Comparison of ENCODE assay signal across 33 cellular contexts in the genomic region with DNA sequence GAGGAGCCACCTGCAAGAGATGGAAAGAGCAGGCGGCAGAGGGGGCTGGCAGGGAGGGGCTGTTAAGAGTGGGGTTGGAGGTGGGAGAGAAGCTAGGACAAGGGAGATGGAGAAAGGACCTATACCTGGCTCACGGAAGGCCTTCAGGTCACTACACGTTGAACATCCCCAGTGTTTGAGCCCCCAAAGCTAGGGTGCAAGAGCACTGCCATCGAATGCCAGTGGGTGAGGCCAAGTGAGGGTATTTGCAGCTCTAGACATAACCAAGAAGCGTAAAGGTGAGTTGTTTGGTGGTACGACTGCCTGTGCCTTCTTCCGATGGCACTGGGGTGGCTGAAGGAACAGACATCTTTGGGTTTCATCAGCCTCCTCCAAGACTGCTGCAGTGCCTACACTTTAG. TPM values are rescaled to one million over a fixed set of nuclear protein-coding genes. Genes with fewer than 3 reads are reported as not detected.
DNase-seq lines count a peak whose midpoint lies in the region; ATAC-seq and TF ChIP-seq lines count a peak whose summit lies in the region.
"Had no signal": no experiment of that assay in that cellular context is flagged by ENCODE, and none has a peak within 500 bp of the region (broad histone marks: within the 10 kb centered on the region; RNA-seq: fewer than 3 reads in every experiment).

No MANE protein-coding gene starts in this region.

- H3K27me3 Mint-ChIP-seq in dendritic cell treated with granulocyte-macrophage colony-stimulating factor and Interleukin-4, amounts not matched to agents 40 ng/mL and 50 ng/mL, for 4 days: peaks cover 43% of the 10 kb centered on the region
- H3K27me3 Mint-ChIP-seq: activated naive CD8-positive, alpha-beta T cell had no signal

- no peaks in the 10 kb centered on the region for H3K9me3 ChIP-seq in MM.1S (replicated peaks; ENCODE audit: insufficient read depth, low read length)
- no peaks in the 10 kb centered on the region for H3K9me3 ChIP-seq in ovary
- H3K9me3 ChIP-seq: mucosa of descending colon, testis had no signal

- TF ChIP-seq CTCF in MM.1S (IDR thresholded peaks at IDR 0.05; ENCODE audit: low read length) (no peak), ovary (IDR thresholded peaks at IDR 0.05) (no peak)

- H3K27ac Mint-ChIP-seq in dendritic cell treated with granulocyte-macrophage colony-stimulating factor and Interleukin-4, amounts not matched to agents 40 ng/mL and 50 ng/mL, for 4 days: peak overlapping the region; percentile 10
- H3K27ac Mint-ChIP-seq: activated naive CD8-positive, alpha-beta T cell; CD4-positive, alpha-beta memory T cell; progenitor cell of endocrine pancreas; WTC11 had no signal

- intact Hi-C loops in dendritic cell treated with granulocyte-macrophage colony-stimulating factor and Interleukin-4, amounts not matched to agents 40 ng/mL and 50 ng/mL, for 4 days (cut with micrococcal nuclease): loop anchor here (5.0 kb wide), 1 partner anchor 43 kb away; no protein-coding TSS in a partner anchor
- intact Hi-C loops in ovary (cut with DNase I): no loop called here

- H3K9me3 Mint-ChIP-seq in dendritic cell treated with granulocyte-macrophage colony-stimulating factor and Interleukin-4, amounts not matched to agents 40 ng/mL and 50 ng/mL, for 4 days: no peaks in the 10 kb centered on the region
- H3K9me3 Mint-ChIP-seq: CD4-positive, alpha-beta memory T cell; WTC11 had no signal

- no peaks in the 10 kb centered on the region for H3K36me3 ChIP-seq in MM.1S (replicated peaks; ENCODE audit: insufficient read depth, low read length)
- no peaks in the 10 kb centered on the region for H3K36me3 ChIP-seq in ovary

- TF ChIP-seq POLR2A in ovary (IDR thresholded peaks at IDR 0.05): no peak

- peaks cover 44% of the 10 kb centered on the region for H3F3A ChIP-seq in MM.1S (ENCODE audit: insufficient read depth, low read length)

- H3K27ac ChIP-seq in MM.1S (ENCODE audit: low read length): peak overlapping the region; percentile 98; the same call in 1 of the 2 replicates
- peak overlapping the region; percentile 31 to 60 for H3K27ac ChIP-seq in ovary
- H3K27ac ChIP-seq in temporal lobe (ENCODE audit: low read depth, low read length): peak overlapping the region; percentile 29
- H3K27ac ChIP-seq: hepatocyte, PC-9, testis had no signal

- H4K20me1 ChIP-seq in MM.1S (ENCODE audit: insufficient read depth, low read length): no peaks in the 10 kb centered on the region

- H3K9ac ChIP-seq in MM.1S (ENCODE audit: low read length): no peak overlapping the region

- no peak overlapping the region for H3K4me2 ChIP-seq in MM.1S (ENCODE audit: low read depth, low read length)
- H3K4me2 ChIP-seq: hepatocyte, PC-9 had no signal

- H3K36me3 Mint-ChIP-seq in dendritic cell treated with granulocyte-macrophage colony-stimulating factor and Interleukin-4, amounts not matched to agents 40 ng/mL and 50 ng/mL, for 4 days (ENCODE audit: low read depth): no peaks in the 10 kb centered on the region
- H3K36me3 Mint-ChIP-seq: activated naive CD8-positive, alpha-beta T cell; CD4-positive, alpha-beta memory T cell; WTC11 had no signal

- TF ChIP-seq EP300 in ovary (IDR thresholded peaks at IDR 0.05): no peak

- no peak overlapping the region for H2AFZ ChIP-seq in MM.1S (ENCODE audit: low read length)
- H2AFZ ChIP-seq: hepatocyte, PC-9 had no signal

- no peaks in the 10 kb centered on the region for H3K79me2 ChIP-seq in MM.1S (ENCODE audit: low read length)
- H3K79me2 ChIP-seq: hepatocyte had no signal

- H3K27me3 ChIP-seq in MM.1S (replicated peaks; ENCODE audit: insufficient read depth, low read length): no peaks in the 10 kb centered on the region
- H3K27me3 ChIP-seq in ovary: no peaks in the 10 kb centered on the region
- H3K27me3 ChIP-seq: hepatocyte, testis had no signal

- no peak for ATAC-seq in GM21526 (IDR thresholded peaks at IDR 0.05; ENCODE audit: low FRiP score, unreplicated experiment)
- ATAC-seq: K562, left ventricle myocardium superior, mucosa of descending colon, WTC11 had no signal

- peaks cover 71% of the 10 kb centered on the region for H3K4me1 Mint-ChIP-seq in dendritic cell treated with granulocyte-macrophage colony-stimulating factor and Interleukin-4, amounts not matched to agents 40 ng/mL and 50 ng/mL, for 4 days (ENCODE audit: low read depth)

- no peaks in the 10 kb centered on the region for H3K9me2 ChIP-seq in MM.1S (replicated peaks; ENCODE audit: insufficient read depth, low read length)

- H3K4me1 ChIP-seq in MM.1S (ENCODE audit: low read length): peaks cover 83% of the 10 kb centered on the region
- peaks cover 35% of the 10 kb centered on the region for H3K4me1 ChIP-seq in ovary (ENCODE audit: insufficient read depth)

- no peak overlapping the region for H3K4me3 Mint-ChIP-seq in dendritic cell treated with granulocyte-macrophage colony-stimulating factor and Interleukin-4, amounts not matched to agents 40 ng/mL and 50 ng/mL, for 4 days
- H3K4me3 Mint-ChIP-seq: activated naive CD8-positive, alpha-beta T cell; CD4-positive, alpha-beta memory T cell; WTC11 had no signal

- no peak overlapping the region for H3K4me3 ChIP-seq in MM.1S (ENCODE audit: low read length)
- no peak overlapping the region for H3K4me3 ChIP-seq in ovary
- H3K4me3 ChIP-seq: hepatocyte, K562, mucosa of descending colon, PC-9, testis had no signal

- no peak for DNase-seq in MM.1S
- DNase-seq in ovary: no peak
- DNase-seq in GF-D8 (lab: John Stamatoyannopoulos, UW): no peak
- DNase-seq in activated T-cell treated with anti-CD3 and anti-CD28 coated beads, Interleukin-2, amount 50 U/mL, for 1 hour: no peak
- DNase-seq: activated CD4-positive, alpha-beta T cell treated with anti-CD3 and anti-CD28 coated beads, Interleukin-2, amount 50 U/mL, for 4 hours; CD4-positive, alpha-beta memory T cell; cerebellar nuclear complex; DMS153; erythroblast; foreskin fibroblast; mucosa of descending colon; NCI-H1436; NCI-H2107; NCI-H446 treated with DMSO at 0.1 percent for 48 hours; PC-9; SHP77 treated with DMSO at 0.1 percent for 48 hours; small intestine; stimulated activated CD4-positive, alpha-beta T cell treated with anti-CD3 and anti-CD28 coated beads, Interleukin-2, amount 100 ng/mL, for 24 hours; SW 1271 had no signal

- 79 to 94% (median 91%) methylated on average over 7 of the region's 7 CpGs for WGBS in ovary, 3 donors

RNA-seq across cellular contexts. Expression of a gene that starts 17.0 kb away (rescaled TPM):
- 100 to 1,000 TPM in 6 of 7 donors, 10 to 100 TPM in 1; 95.4 to 299 (median 170) TPM for total RNA-seq in ovary
- polyA plus RNA-seq in ovary: 100 to 1,000 TPM; 219 to 259 TPM
- 52.6 TPM for total RNA-seq in temporal lobe

RNA-seq across cellular contexts. Expression of a gene that starts 46.9 kb away (rescaled TPM):
- total RNA-seq in ovary (under 1 TPM in 3 of 7 donors, not detected in 4; 0.15 to 0.23 (median 0.20) TPM), temporal lobe (0.74 TPM)
- polyA plus RNA-seq in ovary: 1 to 10 TPM in 1 of 2 donors, under 1 TPM in 1; 0.13 to 1.3 TPM
- total RNA-seq: astrocyte; CD4-positive, alpha-beta memory T cell; G401; hepatocyte; K562; MCF 10A; PC-9; progenitor cell of endocrine pancreas; WTC11 had no signal
- polyA plus RNA-seq: hepatocyte, neural cell had no signal

RNA-seq across cellular contexts. Expression of a gene that starts 49.9 kb away (rescaled TPM):
- total RNA-seq in ovary (under 1 TPM in 1 of 7 donors, not detected in 6; 0.37 TPM), temporal lobe (not detected)
- polyA plus RNA-seq in ovary: under 1 TPM in 1 of 2 donors, not detected in 1; 0.04 TPM
- total RNA-seq: CD4-positive, alpha-beta memory T cell; G401; hepatocyte; K562; left ventricle myocardium superior; MCF 10A; mucosa of descending colon; progenitor cell of endocrine pancreas; WTC11 had no signal
- polyA plus RNA-seq: CD4-positive, alpha-beta memory T cell; hepatocyte; K562 had no signal

Comparison
In these comparisons a context has a peak if more than half of its experiments do, and no peak if none do; other contexts are left out.
1. H3K27ac ChIP-seq: peak in every context shown above with its lines; median percentile 98 in MM.1S; 46 in ovary; 29 in temporal lobe.